Comparison of ENCODE assay signal across 24 cellular contexts in the genomic region with DNA sequence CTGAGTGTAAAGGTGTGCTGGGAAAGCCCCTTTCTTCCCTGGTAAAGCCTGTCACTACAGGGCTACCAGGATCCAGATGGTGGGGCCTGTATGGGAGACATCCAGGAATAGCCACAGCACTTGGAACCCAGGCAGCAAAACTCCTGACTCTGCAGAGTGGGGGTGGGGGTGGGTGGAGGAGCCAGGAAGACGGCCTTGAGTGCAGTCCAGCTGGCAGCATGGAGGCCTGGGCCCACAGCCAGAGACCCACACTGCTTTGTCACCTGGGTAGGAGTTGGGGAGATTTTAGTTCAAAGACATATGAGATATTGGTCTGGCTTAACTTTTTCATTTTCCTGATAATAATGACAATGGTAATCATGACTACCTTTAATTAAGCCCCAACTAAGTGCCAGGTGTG.
DNase-seq lines count a peak whose midpoint lies in the region; ATAC-seq and TF ChIP-seq lines count a peak whose summit lies in the region.
"Had no signal": no experiment of that assay in that cellular context is flagged by ENCODE, and none has a peak within 500 bp of the region (broad histone marks: within the 10 kb centered on the region; RNA-seq: fewer than 3 reads in every experiment).

No MANE protein-coding gene starts in this region.

- DNase-seq in G401 (ENCODE audit: low spot score) (peak; percentile 2), NCI-H446 treated with DMSO at 0.1 percent for 48 hours (lab: John Stamatoyannopoulos, UW) (peak; percentile 44), cerebellar cortex (ENCODE audit: low spot score) (peak; percentile 1), right lobe of liver (peak; percentile 76 to 84 (median 83)), NOMO-1 treated with dmso at 0.1 percent for 144 hours (lab: John Stamatoyannopoulos, UW; ENCODE audit: unreplicated experiment) (no peak), SIG-M5 (lab: John Stamatoyannopoulos, UW) (no peak), AG08395 (ENCODE audit: low spot score) (no peak)
- DNase-seq: activated CD8-positive, alpha-beta T cell treated with anti-CD3 and anti-CD28 coated beads for 36 hours; activated gamma-delta T cell treated with Interleukin-2 at 50 U/mL for 16 hours; activated T-cell treated with anti-CD3 and anti-CD28 coated beads for 4 hours; CD4-positive, CD25-positive, alpha-beta regulatory T cell; GF-D8; H7; lower lobe of right lung; MV-4-11; NCI-H1930; NCI-H526; SW 1271 had no signal

- no peak for TF ChIP-seq POLR2A in right lobe of liver (IDR thresholded peaks at IDR 0.05)

- ATAC-seq in right lobe of liver (peak; percentile 88 to 95 (median 92)), HG02840 (IDR thresholded peaks at IDR 0.05; ENCODE audit: low FRiP score, unreplicated experiment) (no peak)
- ATAC-seq: activated CD8-positive, alpha-beta T cell treated with anti-CD3 and anti-CD28 coated beads for 36 hours; K562; stimulated activated memory B cell treated with anti-CD40 and anti-IgM and Interleukin-4, amounts not matched to agents 10 μg/mL and 1 μg/mL and 100 μg/mL, for 72 hours had no signal

- H3K4me3 ChIP-seq in right lobe of liver, result no peak overlapping the region
- H3K4me3 ChIP-seq: K562, lower lobe of right lung, smooth muscle cell, thoracic aorta had no signal

- 20% methylated on average over 1 of the region's 1 CpG for WGBS in right lobe of liver (ENCODE audit: insufficient coverage, low coverage, low lambda C conversion rate, missing lambda C conversion rate)

- no peaks in the 10 kb centered on the region for H3K27me3 ChIP-seq in right lobe of liver

- no peaks in the 10 kb centered on the region for H3K9me3 ChIP-seq in right lobe of liver
- H3K9me3 ChIP-seq: lower lobe of right lung, thoracic aorta had no signal

- no peaks in the 10 kb centered on the region for H3K36me3 ChIP-seq in right lobe of liver
- H3K36me3 ChIP-seq: lower lobe of right lung, thoracic aorta had no signal

- in situ Hi-C loops in G401 (cut with HindIII; ENCODE audit: low sequenced_read_pairs), result no loop called here

- TF ChIP-seq CTCF in right lobe of liver (IDR thresholded peaks at IDR 0.05), result no peak

- intact Hi-C loops in right lobe of liver (cut with DNase I), result no loop called here

- peaks cover 0 to 16% (median 4%) of the 10 kb centered on the region in 4 donors for H3K4me1 ChIP-seq in right lobe of liver
- H3K4me1 ChIP-seq: lower lobe of right lung had no signal

- no peak overlapping the region for H3K27ac ChIP-seq in right lobe of liver
- H3K27ac ChIP-seq: epithelial cell of prostate, lower lobe of right lung, thoracic aorta had no signal

Comparison
In these comparisons a context has a peak if more than half of its experiments do, and no peak if none do; other contexts are left out.
1. DNase-seq: peak in G401 (single experiment), NCI-H446 treated with DMSO at 0.1 percent for 48 hours (single experiment), cerebellar cortex (single experiment) and right lobe of liver (3 of 3); none in NOMO-1 treated with dmso at 0.1 percent for 144 hours (single experiment), SIG-M5 (single experiment) and AG08395 (single experiment).